ENCODE assay signal across 28 cellular contexts in genomic region chr4:5813882-5814255, GRCh38.
"Had no signal": no experiment of that assay in that cellular context is flagged by ENCODE, and none has a peak within 500 bp of the region (broad histone marks: within the 10 kb centered on the region; RNA-seq: fewer than 3 reads in every experiment).

No MANE protein-coding gene starts in this region.

- H3K27ac Mint-ChIP-seq: activated CD4-positive, alpha-beta T cell treated with anti-CD3 and anti-CD28 coated beads, Interleukin-2, amount 10 ng/mL, durations not matched to agents 24 days and 14 days; activated CD8-positive, alpha-beta T cell treated with anti-CD3 and anti-CD28 coated beads for 36 hours; activated naive CD4-positive, alpha-beta T cell treated with anti-CD3 and anti-CD28 coated beads for 36 hours; activated naive CD4-positive, alpha-beta T cell treated with anti-CD3 and anti-CD28 coated beads, Interleukin-2, amount 50 U/mL, for 72 hours; activated T-cell treated with anti-CD3 and anti-CD28 coated beads, Interleukin-2, amount 50 U/mL, for 72 hours; activated T-helper 17 cell treated with anti-CD3 and anti-CD28 coated beads, Interleukin-2, amount 50 U/mL, for 72 hours had no signal

- ATAC-seq: activated CD8-positive, alpha-beta T cell treated with anti-CD3 and anti-CD28 coated beads for 36 hours; activated naive CD4-positive, alpha-beta T cell treated with anti-CD3 and anti-CD28 coated beads, Interleukin-2, amount 50 U/mL, for 72 hours; activated T-cell treated with anti-CD3 and anti-CD28 coated beads, Interleukin-2, amount 50 U/mL, for 72 hours; activated T-helper 17 cell treated with anti-CD3 and anti-CD28 coated beads, Interleukin-2, amount 50 U/mL, for 72 hours had no signal

- H3K4me3 ChIP-seq: adrenal gland, PC-9, SJCRH30, SK-N-MC had no signal

- H3K4me2 ChIP-seq: KMS-11, PC-9 had no signal

- H3K9me3 Mint-ChIP-seq: activated CD4-positive, alpha-beta T cell treated with anti-CD3 and anti-CD28 coated beads, Interleukin-2, amount 10 ng/mL, durations not matched to agents 24 days and 14 days; activated CD8-positive, alpha-beta T cell treated with anti-CD3 and anti-CD28 coated beads for 36 hours; activated naive CD4-positive, alpha-beta T cell treated with anti-CD3 and anti-CD28 coated beads, Interleukin-2, amount 50 U/mL, for 72 hours; activated T-cell treated with anti-CD3 and anti-CD28 coated beads, Interleukin-2, amount 50 U/mL, for 72 hours; activated T-helper 17 cell treated with anti-CD3 and anti-CD28 coated beads, Interleukin-2, amount 50 U/mL, for 72 hours had no signal

- H2AFZ ChIP-seq: PC-9 had no signal

- H3K36me3 Mint-ChIP-seq: activated naive CD4-positive, alpha-beta T cell treated with anti-CD3 and anti-CD28 coated beads, Interleukin-2, amount 50 U/mL, for 72 hours had no signal

- H3K4me1 ChIP-seq: adrenal gland, SJCRH30 had no signal

- DNase-seq: activated CD4-positive, alpha-beta T cell treated with anti-CD3 and anti-CD28 coated beads, Interleukin-2, amount 10 ng/mL, durations not matched to agents 24 days and 14 days; activated CD4-positive, alpha-beta T cell treated with anti-CD3 and anti-CD28 coated beads, Interleukin-2, amount 50 U/mL, for 4 hours; activated CD8-positive, alpha-beta T cell treated with anti-CD3 and anti-CD28 coated beads for 36 hours; activated gamma-delta T cell treated with Interleukin-2 at 50 U/mL for 16 hours; activated naive CD4-positive, alpha-beta T cell treated with anti-CD3 and anti-CD28 coated beads for 36 hours; activated T-cell treated with anti-CD3 and anti-CD28 coated beads, Interleukin-2, amount 50 U/mL, for 1 hour; activated T-cell treated with anti-CD3 and anti-CD28 coated beads, Interleukin-2, amount 50 U/mL, for 72 hours; adrenal gland; MM.1S; MV-4-11; NCI-H1092; NCI-H1436 treated with DMSO at 0.1 percent for 48 hours; NCI-H1694 treated with DMSO at 0.1 percent for 48 hours; NCI-H2029; NCI-H2107; NCI-H2171; NCI-H510A; NCI-H526; NCI-H748 treated with DMSO at 0.1 percent for 48 hours; NK-92 treated with Interleukin-12 subunit alpha and Interleukin-12 subunit beta, amount 100 ng/mL, for 24 hours; PC-9; SHP77; SJCRH30 had no signal

- H3K27me3 ChIP-seq: adrenal gland, SJCRH30 had no signal

- H3K9me3 ChIP-seq: adrenal gland had no signal

- H3K9ac ChIP-seq: KMS-11 had no signal

- H3K4me3 Mint-ChIP-seq: activated CD4-positive, alpha-beta T cell treated with anti-CD3 and anti-CD28 coated beads, Interleukin-2, amount 10 ng/mL, durations not matched to agents 24 days and 14 days; activated CD8-positive, alpha-beta T cell treated with anti-CD3 and anti-CD28 coated beads for 36 hours; activated naive CD4-positive, alpha-beta T cell treated with anti-CD3 and anti-CD28 coated beads for 36 hours; activated T-cell treated with anti-CD3 and anti-CD28 coated beads, Interleukin-2, amount 50 U/mL, for 72 hours; activated T-helper 17 cell treated with anti-CD3 and anti-CD28 coated beads, Interleukin-2, amount 50 U/mL, for 72 hours; brain had no signal

- H3K4me1 Mint-ChIP-seq: activated CD4-positive, alpha-beta T cell treated with anti-CD3 and anti-CD28 coated beads, Interleukin-2, amount 10 ng/mL, durations not matched to agents 24 days and 14 days; activated T-helper 17 cell treated with anti-CD3 and anti-CD28 coated beads, Interleukin-2, amount 50 U/mL, for 72 hours; brain had no signal

- H3K36me3 ChIP-seq: adrenal gland had no signal

- H3K27me3 Mint-ChIP-seq: activated CD4-positive, alpha-beta T cell treated with anti-CD3 and anti-CD28 coated beads, Interleukin-2, amount 10 ng/mL, durations not matched to agents 24 days and 14 days; activated CD8-positive, alpha-beta T cell treated with anti-CD3 and anti-CD28 coated beads for 36 hours; activated T-helper 17 cell treated with anti-CD3 and anti-CD28 coated beads, Interleukin-2, amount 50 U/mL, for 72 hours; brain had no signal

- H3K27ac ChIP-seq: adrenal gland, KMS-11, PC-9, SJCRH30, SK-N-MC had no signal
